25 cellular contexts compared by ENCODE assay signal in the genomic region with DNA sequence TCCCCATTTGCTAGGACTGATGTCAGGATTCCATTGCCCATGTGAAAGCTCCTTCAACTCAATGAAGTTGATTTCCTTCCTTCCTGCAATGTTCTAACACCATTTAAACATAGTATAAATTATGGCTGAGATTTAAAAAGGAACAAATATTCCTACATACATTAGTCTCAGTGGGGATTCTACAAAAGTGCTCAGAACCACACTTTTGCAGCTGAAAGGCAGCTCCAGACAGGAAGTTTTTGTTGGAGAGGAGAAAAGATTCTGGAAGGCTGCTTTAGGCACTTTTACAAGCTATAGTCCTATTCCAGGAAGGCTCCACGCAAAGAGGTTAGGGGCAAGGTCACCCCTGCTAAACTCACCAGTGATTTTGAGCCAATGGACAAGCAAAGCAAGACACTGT.
"Had no signal": no experiment of that assay in that cellular context is flagged by ENCODE, and none has a peak within 500 bp of the region (broad histone marks: within the 10 kb centered on the region; RNA-seq: fewer than 3 reads in every experiment).

No MANE protein-coding gene starts in this region.

- H3K27me3 ChIP-seq: uterus had no signal

- H3K27ac Mint-ChIP-seq: activated CD4-positive, alpha-beta memory T cell treated with anti-CD3 and anti-CD28 coated beads for 36 hours; activated CD4-positive, alpha-beta T cell treated with anti-CD3 and anti-CD28 coated beads, Interleukin-2, amount 10 ng/mL, durations not matched to agents 24 days and 14 days; dendritic cell treated with granulocyte-macrophage colony-stimulating factor and Interleukin-4, amounts not matched to agents 40 ng/mL and 50 ng/mL, for 4 days; mesothelial cell of epicardium; T-helper 17 cell had no signal

- H3K4me3 Mint-ChIP-seq: activated CD4-positive, alpha-beta memory T cell treated with anti-CD3 and anti-CD28 coated beads for 36 hours; activated CD4-positive, alpha-beta T cell treated with anti-CD3 and anti-CD28 coated beads, Interleukin-2, amount 10 ng/mL, durations not matched to agents 24 days and 14 days; dendritic cell treated with granulocyte-macrophage colony-stimulating factor and Interleukin-4, amounts not matched to agents 40 ng/mL and 50 ng/mL, for 4 days; mesothelial cell of epicardium; naive B cell; T-helper 17 cell had no signal

- H3K9me3 Mint-ChIP-seq: activated CD4-positive, alpha-beta memory T cell treated with anti-CD3 and anti-CD28 coated beads for 36 hours; activated CD4-positive, alpha-beta T cell treated with anti-CD3 and anti-CD28 coated beads, Interleukin-2, amount 10 ng/mL, durations not matched to agents 24 days and 14 days; dendritic cell treated with granulocyte-macrophage colony-stimulating factor and Interleukin-4, amounts not matched to agents 40 ng/mL and 50 ng/mL, for 4 days; mesothelial cell of epicardium; naive B cell had no signal

- H3K36me3 ChIP-seq: gastroesophageal sphincter, thoracic aorta, uterus had no signal

- H3K4me3 ChIP-seq: gastroesophageal sphincter, skin epidermis, thoracic aorta, uterus had no signal

- H3K9me3 ChIP-seq: gastroesophageal sphincter, thoracic aorta, uterus had no signal

- H3K27me3 Mint-ChIP-seq: naive B cell had no signal

- ATAC-seq: gastroesophageal sphincter; left lobe of liver; sciatic nerve; stimulated activated naive CD8-positive, alpha-beta T cell treated with anti-CD3 and anti-CD28 coated beads, Interleukin-15, Interleukin-2, amounts not matched to agents 100 U/mL and 50 U/mL, for 24 hours; T-helper 17 cell had no signal

- H3K27ac ChIP-seq: gastroesophageal sphincter, skin epidermis, thoracic aorta had no signal

- H3K4me1 ChIP-seq: uterus had no signal

- DNase-seq: activated CD4-positive, alpha-beta memory T cell treated with anti-CD3 and anti-CD28 coated beads for 36 hours; activated CD4-positive, alpha-beta T cell treated with anti-CD3 and anti-CD28 coated beads, Interleukin-2, amount 10 ng/mL, durations not matched to agents 24 days and 14 days; activated CD4-positive, CD25-positive, alpha-beta regulatory T cell treated with anti-CD3 and anti-CD28 coated beads, Interleukin-2, amount 50 U/mL, for 72 hours; activated CD8-positive, alpha-beta memory T cell treated with anti-CD3 and anti-CD28 coated beads, Interleukin-2, amount 50 U/mL, for 4 hours; activated gamma-delta T cell; activated naive CD4-positive, alpha-beta T cell treated with anti-CD3 and anti-CD28 coated beads, Interleukin-2, amount 50 U/mL, for 16 hours; activated T-cell treated with anti-CD3 and anti-CD28 coated beads, Interleukin-2, amount 50 U/mL, for 1 hour; amniotic stem cell; central memory CD4-positive, alpha-beta T cell; effector CD8-positive, alpha-beta T cell; erythroblast; naive B cell; stimulated activated CD4-positive, alpha-beta T cell treated with anti-CD3 and anti-CD28 coated beads, Interleukin-12 subunit alpha, Interleukin-12 subunit beta, amount 100 ng/mL, for 4 hours; stimulated activated CD4-positive, alpha-beta T cell treated with anti-CD3 and anti-CD28 coated beads, Interleukin-4, amount 100 ng/mL, for 1 hour; stimulated activated naive CD8-positive, alpha-beta T cell treated with anti-CD3 and anti-CD28 coated beads, Interleukin-15, Interleukin-2, amounts not matched to agents 100 U/mL and 50 U/mL, for 24 hours; T-helper 17 cell; T1000; uterus had no signal

- H3K36me3 Mint-ChIP-seq: activated CD4-positive, alpha-beta memory T cell treated with anti-CD3 and anti-CD28 coated beads for 36 hours; mesothelial cell of epicardium had no signal
